In the genomic region with DNA sequence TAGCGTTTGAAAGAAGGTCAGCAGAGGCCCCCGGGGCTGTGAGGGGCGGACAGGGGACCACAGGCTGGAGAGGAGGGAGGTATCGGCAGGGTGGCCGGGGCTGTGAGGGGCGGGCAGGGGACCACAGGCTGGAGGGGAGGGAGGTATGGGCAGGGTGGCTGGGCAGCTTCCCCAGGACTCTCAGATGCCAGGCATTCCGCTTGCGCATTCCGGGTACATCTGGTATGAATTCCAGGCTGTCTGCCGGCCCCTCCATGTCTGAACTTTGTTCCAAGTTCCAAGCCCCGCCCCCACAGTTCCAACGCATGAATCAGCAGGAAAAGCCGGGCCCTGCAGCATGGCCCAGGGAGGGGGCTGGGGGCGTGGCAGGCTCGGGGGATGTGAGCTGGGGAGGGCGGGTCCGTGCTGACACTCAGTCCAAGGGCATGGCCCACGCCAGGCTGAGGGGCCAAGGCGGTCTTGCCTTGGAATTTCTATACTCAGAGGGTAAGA, we compare ENCODE assay signal across 1 cellular context.
TF ChIP-seq lines count a peak whose summit lies in the region.

No MANE protein-coding gene starts in this region.

TF ChIP-seq in HepG2, 621 proteins besides CTCF, POLR2A, EP300 and RAD21 (continued from another document and continues in another):
- TF ChIP-seq, protein P1, sequence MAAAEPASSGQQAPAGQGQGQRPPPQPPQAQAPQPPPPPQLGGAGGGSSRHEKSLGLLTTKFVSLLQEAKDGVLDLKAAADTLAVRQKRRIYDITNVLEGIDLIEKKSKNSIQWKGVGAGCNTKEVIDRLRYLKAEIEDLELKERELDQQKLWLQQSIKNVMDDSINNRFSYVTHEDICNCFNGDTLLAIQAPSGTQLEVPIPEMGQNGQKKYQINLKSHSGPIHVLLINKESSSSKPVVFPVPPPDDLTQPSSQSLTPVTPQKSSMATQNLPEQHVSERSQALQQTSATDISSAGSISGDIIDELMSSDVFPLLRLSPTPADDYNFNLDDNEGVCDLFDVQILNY (CRISPR knock-in tag; conservative IDR thresholded peaks at IDR 0.05): no peak
- TF ChIP-seq SOX5 (CRISPR knock-in tag; IDR thresholded peaks at IDR 0.05; ENCODE audit: borderline replicate concordance): peak; percentile 60; the same call in 1 of the 2 replicates
- no peak for TF ChIP-seq SRF (IDR thresholded peaks at IDR 0.05; ENCODE audit: low read depth, low read length)
- TF ChIP-seq KLF15 (CRISPR knock-in tag; IDR thresholded peaks at IDR 0.05; ENCODE audit: borderline replicate concordance): no peak
- TF ChIP-seq ADNP (CRISPR knock-in tag; IDR thresholded peaks at IDR 0.05): no peak
- TF ChIP-seq DR1 (CRISPR knock-in tag; IDR thresholded peaks at IDR 0.05): no peak
- TF ChIP-seq DNMT1 (CRISPR knock-in tag; IDR thresholded peaks at IDR 0.05): no peak
- no peak for TF ChIP-seq NFKBIZ (CRISPR knock-in tag; IDR thresholded peaks at IDR 0.05)
- peak; percentile 66 for TF ChIP-seq ZBTB7B (CRISPR knock-in tag; IDR thresholded peaks at IDR 0.05)
- no peak for TF ChIP-seq PAF1 (CRISPR knock-in tag; IDR thresholded peaks at IDR 0.05)
- no peak for TF ChIP-seq SNAPC2 (CRISPR knock-in tag; IDR thresholded peaks at IDR 0.05)
- no peak; the same call in 1 of the 2 replicates for TF ChIP-seq ZMAT3 (CRISPR knock-in tag; conservative IDR thresholded peaks at IDR 0.05)
- no peak; the same call in 1 of the 2 replicates for TF ChIP-seq ZNF501 (CRISPR knock-in tag; IDR thresholded peaks at IDR 0.05)
- TF ChIP-seq NFATC3 (CRISPR knock-in tag; IDR thresholded peaks at IDR 0.05): no peak
- TF ChIP-seq, protein P2, sequence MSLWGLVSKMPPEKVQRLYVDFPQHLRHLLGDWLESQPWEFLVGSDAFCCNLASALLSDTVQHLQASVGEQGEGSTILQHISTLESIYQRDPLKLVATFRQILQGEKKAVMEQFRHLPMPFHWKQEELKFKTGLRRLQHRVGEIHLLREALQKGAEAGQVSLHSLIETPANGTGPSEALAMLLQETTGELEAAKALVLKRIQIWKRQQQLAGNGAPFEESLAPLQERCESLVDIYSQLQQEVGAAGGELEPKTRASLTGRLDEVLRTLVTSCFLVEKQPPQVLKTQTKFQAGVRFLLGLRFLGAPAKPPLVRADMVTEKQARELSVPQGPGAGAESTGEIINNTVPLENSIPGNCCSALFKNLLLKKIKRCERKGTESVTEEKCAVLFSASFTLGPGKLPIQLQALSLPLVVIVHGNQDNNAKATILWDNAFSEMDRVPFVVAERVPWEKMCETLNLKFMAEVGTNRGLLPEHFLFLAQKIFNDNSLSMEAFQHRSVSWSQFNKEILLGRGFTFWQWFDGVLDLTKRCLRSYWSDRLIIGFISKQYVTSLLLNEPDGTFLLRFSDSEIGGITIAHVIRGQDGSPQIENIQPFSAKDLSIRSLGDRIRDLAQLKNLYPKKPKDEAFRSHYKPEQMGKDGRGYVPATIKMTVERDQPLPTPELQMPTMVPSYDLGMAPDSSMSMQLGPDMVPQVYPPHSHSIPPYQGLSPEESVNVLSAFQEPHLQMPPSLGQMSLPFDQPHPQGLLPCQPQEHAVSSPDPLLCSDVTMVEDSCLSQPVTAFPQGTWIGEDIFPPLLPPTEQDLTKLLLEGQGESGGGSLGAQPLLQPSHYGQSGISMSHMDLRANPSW (CRISPR knock-in tag; IDR thresholded peaks at IDR 0.05; ENCODE audit: borderline replicate concordance): no peak
- peak; percentile 84 for TF ChIP-seq DMAP1 (CRISPR knock-in tag; IDR thresholded peaks at IDR 0.05)
- TF ChIP-seq NFE2L1 (CRISPR knock-in tag; IDR thresholded peaks at IDR 0.05; ENCODE audit: borderline replicate concordance): peak; percentile 48; the same call in 1 of the 2 replicates
- no peak for TF ChIP-seq ATM (IDR thresholded peaks at IDR 0.05; ENCODE audit: borderline replicate concordance)
- TF ChIP-seq SIN3A (IDR thresholded peaks at IDR 0.05; ENCODE audit: borderline replicate concordance, low read depth, low read length): peak; percentile 96
- no peak; the same call in 1 of the 2 replicates for TF ChIP-seq ELF3 (CRISPR knock-in tag; IDR thresholded peaks at IDR 0.05)
- TF ChIP-seq TBL1XR1 (IDR thresholded peaks at IDR 0.05; ENCODE audit: borderline replicate concordance, low read length, partially characterized antibody): peak; percentile 86
- TF ChIP-seq SKI (IDR thresholded peaks at IDR 0.05; ENCODE audit: partially characterized antibody): peak; percentile 95
- peak; percentile 82 for TF ChIP-seq SALL1 (CRISPR knock-in tag; IDR thresholded peaks at IDR 0.05)
- TF ChIP-seq, protein P3, sequence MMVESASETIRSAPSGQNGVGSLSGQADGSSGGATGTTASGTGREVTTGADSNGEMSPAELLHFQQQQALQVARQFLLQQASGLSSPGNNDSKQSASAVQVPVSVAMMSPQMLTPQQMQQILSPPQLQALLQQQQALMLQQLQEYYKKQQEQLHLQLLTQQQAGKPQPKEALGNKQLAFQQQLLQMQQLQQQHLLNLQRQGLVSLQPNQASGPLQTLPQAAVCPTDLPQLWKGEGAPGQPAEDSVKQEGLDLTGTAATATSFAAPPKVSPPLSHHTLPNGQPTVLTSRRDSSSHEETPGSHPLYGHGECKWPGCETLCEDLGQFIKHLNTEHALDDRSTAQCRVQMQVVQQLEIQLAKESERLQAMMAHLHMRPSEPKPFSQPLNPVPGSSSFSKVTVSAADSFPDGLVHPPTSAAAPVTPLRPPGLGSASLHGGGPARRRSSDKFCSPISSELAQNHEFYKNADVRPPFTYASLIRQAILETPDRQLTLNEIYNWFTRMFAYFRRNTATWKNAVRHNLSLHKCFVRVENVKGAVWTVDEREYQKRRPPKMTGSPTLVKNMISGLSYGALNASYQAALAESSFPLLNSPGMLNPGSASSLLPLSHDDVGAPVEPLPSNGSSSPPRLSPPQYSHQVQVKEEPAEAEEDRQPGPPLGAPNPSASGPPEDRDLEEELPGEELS (CRISPR knock-in tag; IDR thresholded peaks at IDR 0.05): 0 out of 2 replicates have a peak, but pooled peaks have one; percentile 40
- no peak for TF ChIP-seq ZNF329 (CRISPR knock-in tag; IDR thresholded peaks at IDR 0.05; ENCODE audit: low read depth)
- TF ChIP-seq, protein P4, sequence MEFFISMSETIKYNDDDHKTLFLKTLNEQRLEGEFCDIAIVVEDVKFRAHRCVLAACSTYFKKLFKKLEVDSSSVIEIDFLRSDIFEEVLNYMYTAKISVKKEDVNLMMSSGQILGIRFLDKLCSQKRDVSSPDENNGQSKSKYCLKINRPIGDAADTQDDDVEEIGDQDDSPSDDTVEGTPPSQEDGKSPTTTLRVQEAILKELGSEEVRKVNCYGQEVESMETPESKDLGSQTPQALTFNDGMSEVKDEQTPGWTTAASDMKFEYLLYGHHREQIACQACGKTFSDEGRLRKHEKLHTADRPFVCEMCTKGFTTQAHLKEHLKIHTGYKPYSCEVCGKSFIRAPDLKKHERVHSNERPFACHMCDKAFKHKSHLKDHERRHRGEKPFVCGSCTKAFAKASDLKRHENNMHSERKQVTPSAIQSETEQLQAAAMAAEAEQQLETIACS (CRISPR knock-in tag; IDR thresholded peaks at IDR 0.05): no peak
- TF ChIP-seq, protein P5, sequence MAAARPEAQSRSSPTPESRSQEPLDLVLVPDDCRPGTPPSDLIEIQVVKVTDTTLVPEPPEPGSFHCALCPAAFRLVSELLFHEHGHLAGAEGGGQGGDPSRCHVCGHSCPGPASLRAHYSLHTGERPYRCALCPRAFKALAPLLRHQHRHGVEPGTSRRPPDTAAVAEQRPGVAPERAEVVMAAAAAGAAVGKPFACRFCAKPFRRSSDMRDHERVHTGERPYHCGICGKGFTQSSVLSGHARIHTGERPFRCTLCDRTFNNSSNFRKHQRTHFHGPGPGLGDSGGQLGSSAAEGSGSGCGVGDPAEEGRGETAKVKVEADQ (CRISPR knock-in tag; IDR thresholded peaks at IDR 0.05; ENCODE audit: borderline replicate concordance): no peak
- no peak for TF ChIP-seq ZNF451 (CRISPR knock-in tag; IDR thresholded peaks at IDR 0.05)
- TF ChIP-seq, protein P6, sequence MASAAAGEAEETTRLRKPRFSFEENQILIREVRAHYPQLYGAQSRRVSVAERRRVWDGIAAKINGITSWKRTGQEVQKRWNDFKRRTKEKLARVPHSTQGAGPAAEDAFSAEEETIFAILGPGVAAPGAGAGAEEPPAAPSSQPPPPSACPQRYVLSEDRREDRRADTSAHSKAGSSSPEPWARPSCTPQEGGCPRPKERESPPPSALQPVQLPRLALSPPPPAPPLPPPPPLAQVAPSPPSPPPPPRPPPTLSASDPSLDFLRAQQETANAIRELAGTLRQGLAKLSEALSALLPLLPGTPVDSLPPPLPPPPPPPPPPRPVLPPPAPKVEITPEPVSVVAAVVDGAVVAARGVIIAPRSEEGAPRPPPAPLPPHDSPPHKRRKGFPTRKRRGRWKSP (CRISPR knock-in tag; IDR thresholded peaks at IDR 0.05): no peak
- peak; percentile 40 for TF ChIP-seq RBM22 (optimal IDR thresholded peaks at IDR 0.05; ENCODE audit: low read length)
- peak; percentile 8; the same call in 1 of the 2 replicates for TF ChIP-seq NFYB (CRISPR knock-in tag; IDR thresholded peaks at IDR 0.05)
- TF ChIP-seq, protein P7, sequence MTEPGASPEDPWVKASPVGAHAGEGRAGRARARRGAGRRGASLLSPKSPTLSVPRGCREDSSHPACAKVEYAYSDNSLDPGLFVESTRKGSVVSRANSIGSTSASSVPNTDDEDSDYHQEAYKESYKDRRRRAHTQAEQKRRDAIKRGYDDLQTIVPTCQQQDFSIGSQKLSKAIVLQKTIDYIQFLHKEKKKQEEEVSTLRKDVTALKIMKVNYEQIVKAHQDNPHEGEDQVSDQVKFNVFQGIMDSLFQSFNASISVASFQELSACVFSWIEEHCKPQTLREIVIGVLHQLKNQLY (CRISPR knock-in tag; IDR thresholded peaks at IDR 0.05): peak; percentile 35
- TF ChIP-seq TARDBP (CRISPR knock-in tag; IDR thresholded peaks at IDR 0.05): peak; percentile 45; the same call in 1 of the 2 replicates
- no peak for TF ChIP-seq GTF3A (CRISPR knock-in tag; conservative IDR thresholded peaks at IDR 0.05)
- TF ChIP-seq SRSF4 (IDR thresholded peaks at IDR 0.05; ENCODE audit: low read depth, low read length, poor library complexity, severe bottlenecking): no peak
- no peak for TF ChIP-seq TOE1 (CRISPR knock-in tag; IDR thresholded peaks at IDR 0.05)
- TF ChIP-seq ZNF296 (CRISPR knock-in tag; conservative IDR thresholded peaks at IDR 0.05): no peak
- TF ChIP-seq, protein P8, sequence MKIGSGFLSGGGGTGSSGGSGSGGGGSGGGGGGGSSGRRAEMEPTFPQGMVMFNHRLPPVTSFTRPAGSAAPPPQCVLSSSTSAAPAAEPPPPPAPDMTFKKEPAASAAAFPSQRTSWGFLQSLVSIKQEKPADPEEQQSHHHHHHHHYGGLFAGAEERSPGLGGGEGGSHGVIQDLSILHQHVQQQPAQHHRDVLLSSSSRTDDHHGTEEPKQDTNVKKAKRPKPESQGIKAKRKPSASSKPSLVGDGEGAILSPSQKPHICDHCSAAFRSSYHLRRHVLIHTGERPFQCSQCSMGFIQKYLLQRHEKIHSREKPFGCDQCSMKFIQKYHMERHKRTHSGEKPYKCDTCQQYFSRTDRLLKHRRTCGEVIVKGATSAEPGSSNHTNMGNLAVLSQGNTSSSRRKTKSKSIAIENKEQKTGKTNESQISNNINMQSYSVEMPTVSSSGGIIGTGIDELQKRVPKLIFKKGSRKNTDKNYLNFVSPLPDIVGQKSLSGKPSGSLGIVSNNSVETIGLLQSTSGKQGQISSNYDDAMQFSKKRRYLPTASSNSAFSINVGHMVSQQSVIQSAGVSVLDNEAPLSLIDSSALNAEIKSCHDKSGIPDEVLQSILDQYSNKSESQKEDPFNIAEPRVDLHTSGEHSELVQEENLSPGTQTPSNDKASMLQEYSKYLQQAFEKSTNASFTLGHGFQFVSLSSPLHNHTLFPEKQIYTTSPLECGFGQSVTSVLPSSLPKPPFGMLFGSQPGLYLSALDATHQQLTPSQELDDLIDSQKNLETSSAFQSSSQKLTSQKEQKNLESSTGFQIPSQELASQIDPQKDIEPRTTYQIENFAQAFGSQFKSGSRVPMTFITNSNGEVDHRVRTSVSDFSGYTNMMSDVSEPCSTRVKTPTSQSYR (CRISPR knock-in tag; IDR thresholded peaks at IDR 0.05; ENCODE audit: borderline replicate concordance): peak; percentile 91
- TF ChIP-seq, protein P9, sequence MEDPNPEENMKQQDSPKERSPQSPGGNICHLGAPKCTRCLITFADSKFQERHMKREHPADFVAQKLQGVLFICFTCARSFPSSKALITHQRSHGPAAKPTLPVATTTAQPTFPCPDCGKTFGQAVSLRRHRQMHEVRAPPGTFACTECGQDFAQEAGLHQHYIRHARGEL (CRISPR knock-in tag; IDR thresholded peaks at IDR 0.05): no peak
- TF ChIP-seq, protein P10, sequence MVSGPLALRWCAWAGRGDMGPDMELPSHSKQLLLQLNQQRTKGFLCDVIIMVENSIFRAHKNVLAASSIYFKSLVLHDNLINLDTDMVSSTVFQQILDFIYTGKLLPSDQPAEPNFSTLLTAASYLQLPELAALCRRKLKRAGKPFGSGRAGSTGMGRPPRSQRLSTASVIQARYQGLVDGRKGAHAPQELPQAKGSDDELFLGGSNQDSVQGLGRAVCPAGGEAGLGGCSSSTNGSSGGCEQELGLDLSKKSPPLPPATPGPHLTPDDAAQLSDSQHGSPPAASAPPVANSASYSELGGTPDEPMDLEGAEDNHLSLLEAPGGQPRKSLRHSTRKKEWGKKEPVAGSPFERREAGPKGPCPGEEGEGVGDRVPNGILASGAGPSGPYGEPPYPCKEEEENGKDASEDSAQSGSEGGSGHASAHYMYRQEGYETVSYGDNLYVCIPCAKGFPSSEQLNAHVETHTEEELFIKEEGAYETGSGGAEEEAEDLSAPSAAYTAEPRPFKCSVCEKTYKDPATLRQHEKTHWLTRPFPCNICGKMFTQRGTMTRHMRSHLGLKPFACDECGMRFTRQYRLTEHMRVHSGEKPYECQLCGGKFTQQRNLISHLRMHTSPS (CRISPR knock-in tag; IDR thresholded peaks at IDR 0.05; ENCODE audit: low read depth): peak; percentile 81; the same call in 1 of the 2 replicates
- TF ChIP-seq NCOA5 (CRISPR knock-in tag; IDR thresholded peaks at IDR 0.05): no peak
- TF ChIP-seq CCAR2 (optimal IDR thresholded peaks at IDR 0.05; ENCODE audit: low read depth, low read length): no peak
- peak; percentile 50 for TF ChIP-seq YY1 (IDR thresholded peaks at IDR 0.05; ENCODE audit: insufficient read depth, insufficient replicate concordance, low read depth, low read length)
- TF ChIP-seq, protein P11, sequence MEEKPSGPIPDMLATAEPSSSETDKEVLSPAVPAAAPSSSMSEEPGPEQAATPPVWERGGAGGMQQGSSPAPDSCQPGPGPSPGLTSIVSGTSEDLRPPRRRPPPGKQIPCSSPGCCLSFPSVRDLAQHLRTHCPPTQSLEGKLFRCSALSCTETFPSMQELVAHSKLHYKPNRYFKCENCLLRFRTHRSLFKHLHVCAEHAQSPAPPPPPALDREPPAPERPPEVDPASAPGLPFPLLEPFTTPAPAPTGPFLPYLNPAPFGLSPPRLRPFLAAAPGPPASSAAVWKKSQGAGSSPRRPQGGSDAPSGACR (CRISPR knock-in tag; IDR thresholded peaks at IDR 0.05): 0 out of 2 replicates have a peak, but pooled peaks have one; percentile 30
- no peak for TF ChIP-seq ZNF235 (CRISPR knock-in tag; IDR thresholded peaks at IDR 0.05; ENCODE audit: borderline replicate concordance)
- TF ChIP-seq KAT8 (CRISPR knock-in tag; IDR thresholded peaks at IDR 0.05): 0 out of 2 replicates have a peak, but pooled peaks have one; percentile 29
- TF ChIP-seq RXRA (CRISPR knock-in tag; IDR thresholded peaks at IDR 0.05): peak; percentile 82
- TF ChIP-seq, protein P12, sequence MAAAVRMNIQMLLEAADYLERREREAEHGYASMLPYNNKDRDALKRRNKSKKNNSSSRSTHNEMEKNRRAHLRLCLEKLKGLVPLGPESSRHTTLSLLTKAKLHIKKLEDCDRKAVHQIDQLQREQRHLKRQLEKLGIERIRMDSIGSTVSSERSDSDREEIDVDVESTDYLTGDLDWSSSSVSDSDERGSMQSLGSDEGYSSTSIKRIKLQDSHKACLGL (CRISPR knock-in tag; IDR thresholded peaks at IDR 0.05): 0 out of 2 replicates have a peak, but pooled peaks have one; percentile 15
- peak; percentile 94; the same call in 2 of the 3 replicates for TF ChIP-seq MXI1 (IDR thresholded peaks at IDR 0.05; ENCODE audit: borderline replicate concordance, low read depth, low read length)
